ENCODE assay signal across 23 cellular contexts in the genomic region with DNA sequence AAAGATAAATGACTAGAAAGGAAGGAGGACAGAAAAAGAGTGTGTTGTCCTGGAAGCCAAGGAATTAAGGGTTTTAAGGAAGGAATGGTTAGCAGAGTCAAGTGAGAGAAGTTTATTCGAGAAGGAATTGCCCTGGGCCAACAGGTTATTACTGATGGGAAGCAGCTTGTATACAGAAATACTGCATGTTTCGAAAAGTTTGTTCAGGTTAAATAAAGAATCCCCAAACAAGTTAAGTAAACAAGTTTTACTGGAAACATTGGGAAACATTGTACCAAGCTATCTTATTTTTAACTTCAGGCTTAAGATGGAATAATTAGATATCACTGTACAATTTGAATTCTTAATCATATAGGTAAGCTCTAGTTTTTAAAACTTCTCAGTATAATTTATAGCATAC.
"Had no signal": no experiment of that assay in that cellular context is flagged by ENCODE, and none has a peak within 500 bp of the region (broad histone marks: within the 10 kb centered on the region; RNA-seq: fewer than 3 reads in every experiment).

No MANE protein-coding gene starts in this region.

- H3K27ac ChIP-seq: PC-9 had no signal

- H3K9me3 Mint-ChIP-seq: activated CD8-positive, alpha-beta T cell treated with anti-CD3 and anti-CD28 coated beads for 36 hours; activated T-helper 1 cell treated with anti-CD3 and anti-CD28 coated beads, Interleukin-12 subunit alpha, Interleukin-12 subunit beta, Interleukin-2, Interleukin-4 antibody, amounts not matched to agents 30 ng/mL and 10 ng/mL and 1 ng/mL, durations not matched to agents 14 hours and 24 hours and 36 hours; brain; central memory CD8-positive, alpha-beta T cell had no signal

- H3K4me3 Mint-ChIP-seq: activated CD8-positive, alpha-beta T cell treated with anti-CD3 and anti-CD28 coated beads for 36 hours; activated naive CD8-positive, alpha-beta T cell; activated T-helper 1 cell treated with anti-CD3 and anti-CD28 coated beads, Interleukin-12 subunit alpha, Interleukin-12 subunit beta, Interleukin-2, Interleukin-4 antibody, amounts not matched to agents 30 ng/mL and 10 ng/mL and 1 ng/mL, durations not matched to agents 14 hours and 24 hours and 36 hours; brain; central memory CD8-positive, alpha-beta T cell had no signal

- H3K27me3 Mint-ChIP-seq: activated CD8-positive, alpha-beta T cell treated with anti-CD3 and anti-CD28 coated beads for 36 hours; activated naive CD8-positive, alpha-beta T cell; brain; central memory CD8-positive, alpha-beta T cell had no signal

- ATAC-seq: activated CD4-positive, CD25-positive, alpha-beta regulatory T cell treated with anti-CD3 and anti-CD28 coated beads, Interleukin-2, amount 50 U/mL, for 24 hours; activated CD8-positive, alpha-beta T cell treated with anti-CD3 and anti-CD28 coated beads for 36 hours had no signal

- H3K4me3 ChIP-seq: PC-9 had no signal

- DNase-seq: activated CD4-positive, alpha-beta T cell treated with anti-CD3 and anti-CD28 coated beads for 4 hours; activated CD8-positive, alpha-beta memory T cell treated with anti-CD3 and anti-CD28 coated beads, Interleukin-2, amount 50 U/mL, for 4 hours; activated CD8-positive, alpha-beta T cell treated with anti-CD3 and anti-CD28 coated beads for 36 hours; activated effector memory CD4-positive, alpha-beta T cell treated with Interleukin-2 at 50 U/mL for 16 hours; activated naive CD4-positive, alpha-beta T cell; activated T-cell treated with anti-CD3 and anti-CD28 coated beads, Interleukin-2, amount 50 U/mL, for 1 hour; amygdala; MM.1S; NCI-H1048; NCI-H146; NCI-H187 treated with DMSO at 0.1 percent for 48 hours; NCI-H2081 treated with DMSO at 0.1 percent for 48 hours; NCI-H446; NCI-H524; PC-9; SIG-M5; T-helper 2 cell; T1000 had no signal

- H3K27ac Mint-ChIP-seq: activated CD8-positive, alpha-beta T cell treated with anti-CD3 and anti-CD28 coated beads for 36 hours; activated naive CD8-positive, alpha-beta T cell; activated T-helper 1 cell treated with anti-CD3 and anti-CD28 coated beads, Interleukin-12 subunit alpha, Interleukin-12 subunit beta, Interleukin-2, Interleukin-4 antibody, amounts not matched to agents 30 ng/mL and 10 ng/mL and 1 ng/mL, durations not matched to agents 14 hours and 24 hours and 36 hours; brain had no signal

- H3K4me1 Mint-ChIP-seq: brain; central memory CD8-positive, alpha-beta T cell had no signal
